ENCODE assay signal across 8 cellular contexts in genomic region chr17:83052241-83052564, GRCh38. TPM values are rescaled to one million over a fixed set of nuclear protein-coding genes. Genes with fewer than 3 reads are reported as not detected.
DNase-seq lines count a peak whose midpoint lies in the region; ATAC-seq and TF ChIP-seq lines count a peak whose summit lies in the region.

No MANE protein-coding gene starts in this region.

- H3K27ac Mint-ChIP-seq in activated CD8-positive, alpha-beta memory T cell treated with anti-CD3 and anti-CD28 coated beads, Interleukin-2, amount 10 ng/mL, durations not matched to agents 7 days and 5 days = peak overlapping the region; percentile 91
- peak overlapping the region; percentile 82 for H3K27ac Mint-ChIP-seq in activated naive CD8-positive, alpha-beta T cell treated with anti-CD3 and anti-CD28 coated beads, Interleukin-2, amount 50 U/mL, for 24 hours

- peaks cover 22% of the 10 kb centered on the region for H3K4me1 ChIP-seq in testis

- H3K9me3 ChIP-seq in testis = no peaks in the 10 kb centered on the region

- ATAC-seq in activated CD8-positive, alpha-beta memory T cell treated with anti-CD3 and anti-CD28 coated beads, Interleukin-2, amount 10 ng/mL, durations not matched to agents 7 days and 5 days = no peak
- ATAC-seq in activated naive CD8-positive, alpha-beta T cell treated with anti-CD3 and anti-CD28 coated beads, Interleukin-2, amount 50 U/mL, for 24 hours = no peak

- H3K4me3 Mint-ChIP-seq in activated CD8-positive, alpha-beta memory T cell treated with anti-CD3 and anti-CD28 coated beads, Interleukin-2, amount 10 ng/mL, durations not matched to agents 7 days and 5 days = peak overlapping the region; percentile 70
- peak overlapping the region; percentile 72 for H3K4me3 Mint-ChIP-seq in activated naive CD8-positive, alpha-beta T cell treated with anti-CD3 and anti-CD28 coated beads, Interleukin-2, amount 50 U/mL, for 24 hours

- H3K36me3 Mint-ChIP-seq in activated CD8-positive, alpha-beta memory T cell treated with anti-CD3 and anti-CD28 coated beads, Interleukin-2, amount 10 ng/mL, durations not matched to agents 7 days and 5 days = peaks cover 4% of the 10 kb centered on the region
- peaks cover 7% of the 10 kb centered on the region for H3K36me3 Mint-ChIP-seq in activated naive CD8-positive, alpha-beta T cell treated with anti-CD3 and anti-CD28 coated beads, Interleukin-2, amount 50 U/mL, for 24 hours (ENCODE audit: low read depth)

- peak overlapping the region; percentile 69 to 76 for H3K4me3 ChIP-seq in testis

- no peaks in the 10 kb centered on the region for H3K27me3 Mint-ChIP-seq in activated CD8-positive, alpha-beta memory T cell treated with anti-CD3 and anti-CD28 coated beads, Interleukin-2, amount 10 ng/mL, durations not matched to agents 7 days and 5 days
- no peaks in the 10 kb centered on the region for H3K27me3 Mint-ChIP-seq in activated naive CD8-positive, alpha-beta T cell treated with anti-CD3 and anti-CD28 coated beads, Interleukin-2, amount 50 U/mL, for 24 hours

- intact Hi-C loops in testis (cut with DNase I; ENCODE audit: low total_unique reads) = no loop called here

- H3K27ac ChIP-seq in layer of hippocampus (ENCODE audit: low read depth, low read length) (peak overlapping the region; percentile 85), testis (peak overlapping the region; percentile 86 to 88)

- WGBS in testis, 2 donors = 29 to 31% methylated on average over 10 to 12 of the region's 12 CpGs

- H3K9me3 Mint-ChIP-seq in activated CD8-positive, alpha-beta memory T cell treated with anti-CD3 and anti-CD28 coated beads, Interleukin-2, amount 10 ng/mL, durations not matched to agents 7 days and 5 days (ENCODE audit: low read depth) = no peaks in the 10 kb centered on the region
- H3K9me3 Mint-ChIP-seq in activated naive CD8-positive, alpha-beta T cell treated with anti-CD3 and anti-CD28 coated beads, Interleukin-2, amount 50 U/mL, for 24 hours = no peaks in the 10 kb centered on the region

- H3K4me1 Mint-ChIP-seq in activated CD8-positive, alpha-beta memory T cell treated with anti-CD3 and anti-CD28 coated beads, Interleukin-2, amount 10 ng/mL, durations not matched to agents 7 days and 5 days = peaks cover 54% of the 10 kb centered on the region
- H3K4me1 Mint-ChIP-seq in activated naive CD8-positive, alpha-beta T cell treated with anti-CD3 and anti-CD28 coated beads, Interleukin-2, amount 50 U/mL, for 24 hours = peaks cover 47% of the 10 kb centered on the region

- TF ChIP-seq CTCF in testis (IDR thresholded peaks at IDR 0.05) = no peak

- H3K27me3 ChIP-seq in layer of hippocampus (ENCODE audit: control insufficient read depth, insufficient read depth, low read length) = no peaks in the 10 kb centered on the region
- H3K27me3 ChIP-seq in testis = no peaks in the 10 kb centered on the region

- CTCF ChIA-PET in activated CD8-positive, alpha-beta memory T cell treated with anti-CD3 and anti-CD28 coated beads, Interleukin-2, amount 10 ng/mL, durations not matched to agents 7 days and 5 days (lab: Charles Lee) = no interaction called here

- no peaks in the 10 kb centered on the region for H3K36me3 ChIP-seq in testis (ENCODE audit: low read depth, missing control alignments)

- no peak for DNase-seq in activated CD8-positive, alpha-beta memory T cell treated with anti-CD3 and anti-CD28 coated beads, Interleukin-2, amount 10 ng/mL, durations not matched to agents 7 days and 5 days
- no peak for DNase-seq in activated CD8-positive, alpha-beta memory T cell treated with anti-CD3 and anti-CD28 coated beads for 24 hours
- no peak for DNase-seq in activated naive CD8-positive, alpha-beta T cell treated with anti-CD3 and anti-CD28 coated beads, Interleukin-2, amount 50 U/mL, for 24 hours
- DNase-seq in testis = no peak
- no peak for DNase-seq in SHP77 (lab: John Stamatoyannopoulos, UW)
- DNase-seq in ureter (ENCODE audit: low spot score) = no peak
- DNase-seq in stimulated activated naive CD4-positive, alpha-beta T cell treated with Interleukin-2 at 50 U/mL for 16 hours (lab: John Stamatoyannopoulos, UW) = no peak

- TF ChIP-seq POLR2A in testis (IDR thresholded peaks at IDR 0.05) = no peak

RNA-seq across cellular contexts. Expression of gene METRNL, which starts 27.2 kb away (rescaled TPM):
- total RNA-seq in activated CD8-positive, alpha-beta memory T cell treated with anti-CD3 and anti-CD28 coated beads, Interleukin-2, amount 10 ng/mL, durations not matched to agents 7 days and 5 days = 10 to 100 TPM; 42.9 to 49.9 TPM
- total RNA-seq in testis (10 to 100 TPM; 54.6 to 86.1 TPM), ureter (74.4 TPM)
- 56.1 TPM for polyA plus RNA-seq in testis (ENCODE audit: insufficient read depth, low read depth, low replicate concordance)
